In the genomic region with DNA sequence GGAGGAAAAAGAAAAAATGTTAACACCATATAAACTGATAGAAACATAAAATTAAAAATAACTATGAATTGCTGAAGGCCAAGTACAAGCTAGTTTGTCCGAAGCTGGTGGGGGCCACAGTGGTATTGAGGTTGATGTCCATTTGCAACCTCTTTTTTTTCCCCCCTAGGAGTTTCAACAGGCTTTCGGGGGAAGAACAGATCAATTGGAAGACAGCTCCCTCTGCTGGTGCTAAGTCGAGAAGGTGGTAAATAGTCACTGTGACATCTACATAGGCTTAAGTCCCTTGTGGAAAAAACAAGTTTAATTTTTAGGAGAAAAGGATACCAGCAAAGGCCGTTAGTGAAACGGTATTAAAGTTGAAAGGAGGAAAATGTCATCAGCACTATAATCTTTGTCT, we compare ENCODE assay signal across 8 cellular contexts.
DNase-seq lines count a peak whose midpoint lies in the region; ATAC-seq and TF ChIP-seq lines count a peak whose summit lies in the region.

No MANE protein-coding gene starts in this region.

- in situ Hi-C loops in SK-MEL-5 (cut with HindIII; ENCODE audit: low pct_unique_long_range_greater_than_20kb, low sequenced_read_pairs): no loop called here

- TF ChIP-seq RAD21 in Ishikawa (IDR thresholded peaks at IDR 0.05; ENCODE audit: low read depth): peak; percentile 29; the same call in 1 of the 2 replicates

- no peaks in the 10 kb centered on the region for H3K27me3 Mint-ChIP-seq in osteocyte (ENCODE audit: unreplicated experiment)

- peaks cover 61% of the 10 kb centered on the region for H3K9me3 Mint-ChIP-seq in osteocyte (ENCODE audit: unreplicated experiment)

- TF ChIP-seq CTCF in osteocyte (IDR thresholded peaks at IDR 0.05): peak; percentile 39

- H3K4me3 Mint-ChIP-seq in osteocyte (ENCODE audit: unreplicated experiment): no peak overlapping the region

- no peak for ATAC-seq in left cardiac atrium
- ATAC-seq in Right ventricle myocardium inferior: no peak
- no peak for ATAC-seq in sciatic nerve

- H3K4me1 Mint-ChIP-seq in osteocyte (ENCODE audit: unreplicated experiment): no peaks in the 10 kb centered on the region

- no peaks in the 10 kb centered on the region for H3K36me3 Mint-ChIP-seq in osteocyte (ENCODE audit: unreplicated experiment)

- intact Hi-C loops in left cardiac atrium (cut with DNase I) (loop anchor here in 1 of 2 donors (5.0 to 10.0 kb wide), 2 partner anchors 101 to 204 kb away; no protein-coding TSS in a partner anchor), Right ventricle myocardium inferior (cut with DNase I) (loop anchor here (5.0 kb wide), 1 partner anchor 204 kb away; no protein-coding TSS in a partner anchor), sciatic nerve (cut with DNase I) (no loop called here)

- no peak for TF ChIP-seq EP300 in Ishikawa (IDR thresholded peaks at IDR 0.05; ENCODE audit: borderline replicate concordance)

- DNase-seq in left cardiac atrium: peak; percentile 22
- DNase-seq in Right ventricle myocardium inferior (ENCODE audit: missing footprints): no peak
- DNase-seq in SK-MEL-5 (ENCODE audit: low read depth, low spot score): peak; percentile 62
- peak; percentile 9 for DNase-seq in effector CD4-positive, alpha-beta T cell
- DNase-seq in osteocyte (ENCODE audit: extremely low spot score, unreplicated experiment): no peak
- no peak for DNase-seq in sciatic nerve (ENCODE audit: low spot score)
- DNase-seq in activated CD4-positive, CD25-positive, alpha-beta regulatory T cell treated with anti-CD3 and anti-CD28 coated beads, Interleukin-2, amount 50 U/mL, for 72 hours: no peak

- no peak overlapping the region for H3K27ac Mint-ChIP-seq in osteocyte (ENCODE audit: unreplicated experiment)

TF ChIP-seq in Ishikawa, 13 proteins besides CTCF, POLR2A, EP300 and RAD21:
- TF ChIP-seq YY1 (IDR thresholded peaks at IDR 0.05; ENCODE audit: low read depth) (no peak), TAF1 (IDR thresholded peaks at IDR 0.05; ENCODE audit: low read depth) (no peak), NFIC (IDR thresholded peaks at IDR 0.05) (no peak), TCF12 (IDR thresholded peaks at IDR 0.05; ENCODE audit: low read depth) (no peak), CEBPB (IDR thresholded peaks at IDR 0.05) (no peak), TEAD4 (IDR thresholded peaks at IDR 0.05) (no peak), CREB1 (IDR thresholded peaks at IDR 0.05; ENCODE audit: low read depth) (no peak), FOXM1 (IDR thresholded peaks at IDR 0.05; ENCODE audit: borderline replicate concordance, low read depth) (no peak), ZBTB7A (IDR thresholded peaks at IDR 0.05; ENCODE audit: low read depth) (no peak), EGR1 (IDR thresholded peaks at IDR 0.05) (no peak), MAX (IDR thresholded peaks at IDR 0.05) (no peak)
- TF ChIP-seq, protein P1, sequence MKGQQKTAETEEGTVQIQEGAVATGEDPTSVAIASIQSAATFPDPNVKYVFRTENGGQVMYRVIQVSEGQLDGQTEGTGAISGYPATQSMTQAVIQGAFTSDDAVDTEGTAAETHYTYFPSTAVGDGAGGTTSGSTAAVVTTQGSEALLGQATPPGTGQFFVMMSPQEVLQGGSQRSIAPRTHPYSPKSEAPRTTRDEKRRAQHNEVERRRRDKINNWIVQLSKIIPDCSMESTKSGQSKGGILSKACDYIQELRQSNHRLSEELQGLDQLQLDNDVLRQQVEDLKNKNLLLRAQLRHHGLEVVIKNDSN (IDR thresholded peaks at IDR 0.05): no peak
- TF ChIP-seq, protein P2, sequence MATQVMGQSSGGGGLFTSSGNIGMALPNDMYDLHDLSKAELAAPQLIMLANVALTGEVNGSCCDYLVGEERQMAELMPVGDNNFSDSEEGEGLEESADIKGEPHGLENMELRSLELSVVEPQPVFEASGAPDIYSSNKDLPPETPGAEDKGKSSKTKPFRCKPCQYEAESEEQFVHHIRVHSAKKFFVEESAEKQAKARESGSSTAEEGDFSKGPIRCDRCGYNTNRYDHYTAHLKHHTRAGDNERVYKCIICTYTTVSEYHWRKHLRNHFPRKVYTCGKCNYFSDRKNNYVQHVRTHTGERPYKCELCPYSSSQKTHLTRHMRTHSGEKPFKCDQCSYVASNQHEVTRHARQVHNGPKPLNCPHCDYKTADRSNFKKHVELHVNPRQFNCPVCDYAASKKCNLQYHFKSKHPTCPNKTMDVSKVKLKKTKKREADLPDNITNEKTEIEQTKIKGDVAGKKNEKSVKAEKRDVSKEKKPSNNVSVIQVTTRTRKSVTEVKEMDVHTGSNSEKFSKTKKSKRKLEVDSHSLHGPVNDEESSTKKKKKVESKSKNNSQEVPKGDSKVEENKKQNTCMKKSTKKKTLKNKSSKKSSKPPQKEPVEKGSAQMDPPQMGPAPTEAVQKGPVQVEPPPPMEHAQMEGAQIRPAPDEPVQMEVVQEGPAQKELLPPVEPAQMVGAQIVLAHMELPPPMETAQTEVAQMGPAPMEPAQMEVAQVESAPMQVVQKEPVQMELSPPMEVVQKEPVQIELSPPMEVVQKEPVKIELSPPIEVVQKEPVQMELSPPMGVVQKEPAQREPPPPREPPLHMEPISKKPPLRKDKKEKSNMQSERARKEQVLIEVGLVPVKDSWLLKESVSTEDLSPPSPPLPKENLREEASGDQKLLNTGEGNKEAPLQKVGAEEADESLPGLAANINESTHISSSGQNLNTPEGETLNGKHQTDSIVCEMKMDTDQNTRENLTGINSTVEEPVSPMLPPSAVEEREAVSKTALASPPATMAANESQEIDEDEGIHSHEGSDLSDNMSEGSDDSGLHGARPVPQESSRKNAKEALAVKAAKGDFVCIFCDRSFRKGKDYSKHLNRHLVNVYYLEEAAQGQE (IDR thresholded peaks at IDR 0.05; ENCODE audit: low read depth): no peak

Comparison
In these comparisons a context has a peak if more than half of its experiments do, and no peak if none do; other contexts are left out.
1. DNase-seq: peak in left cardiac atrium (single experiment), SK-MEL-5 (single experiment) and effector CD4-positive, alpha-beta T cell (single experiment); none in Right ventricle myocardium inferior (single experiment), osteocyte (single experiment), sciatic nerve (single experiment) and activated CD4-positive, CD25-positive, alpha-beta regulatory T cell treated with anti-CD3 and anti-CD28 coated beads, Interleukin-2, amount 50 U/mL, for 72 hours (single experiment).